Comparison of ENCODE assay signal across 9 cellular contexts in the genomic region with DNA sequence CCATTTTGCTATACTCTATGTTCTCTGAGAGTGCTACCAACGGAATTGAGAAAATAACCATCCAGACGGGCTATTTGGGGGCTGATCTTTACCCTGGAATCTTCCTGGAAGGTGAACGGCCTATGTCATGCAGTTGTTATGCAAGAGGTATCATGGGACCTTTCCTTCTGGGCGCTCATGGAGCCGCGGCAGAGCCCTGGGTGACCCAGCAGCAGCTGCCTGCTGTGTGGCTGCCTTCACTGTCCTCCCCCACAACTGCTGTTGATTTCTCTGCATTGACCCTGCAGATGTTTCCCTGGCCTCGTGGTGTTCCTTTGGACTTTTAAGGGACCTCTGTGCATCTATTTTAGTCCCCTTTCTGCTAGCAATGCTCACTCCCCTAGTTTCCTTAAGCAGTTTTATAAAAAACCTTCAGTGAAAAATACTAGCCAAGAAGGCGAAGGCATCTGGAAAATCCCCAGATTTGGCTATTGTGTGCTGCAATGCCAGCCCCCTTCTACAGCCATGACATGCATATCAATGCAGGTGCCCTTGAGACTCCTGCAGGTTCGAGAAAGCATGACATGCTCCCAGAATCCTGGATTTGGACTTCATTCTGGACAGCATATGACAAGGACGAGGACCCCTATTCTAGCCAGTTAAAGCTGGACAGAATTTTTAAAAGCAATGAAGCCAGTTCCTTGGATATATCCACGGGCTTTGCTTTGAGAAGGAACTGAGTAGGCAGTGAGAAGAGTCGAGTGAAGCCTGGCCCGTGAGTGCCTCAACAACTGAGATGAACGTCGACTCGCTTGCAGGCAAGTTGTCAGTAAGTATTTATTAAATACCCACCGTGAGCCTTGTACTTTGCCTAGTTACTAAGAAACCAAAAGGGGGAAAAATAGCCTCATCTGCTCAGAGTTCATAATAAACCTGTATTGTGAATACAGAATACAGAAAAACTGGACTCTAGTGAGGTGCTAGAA. TPM values are rescaled to one million over a fixed set of nuclear protein-coding genes. Genes with fewer than 3 reads are reported as not detected.
A peak's percentile ranks its signal among the peaks of the same experiment; 100 is the strongest.
DNase-seq lines count a peak whose midpoint lies in the region; ATAC-seq and TF ChIP-seq lines count a peak whose summit lies in the region.
"Had no signal": no experiment of that assay in that cellular context is flagged by ENCODE, and none has a peak within 500 bp of the region (broad histone marks: within the 10 kb centered on the region; RNA-seq: fewer than 3 reads in every experiment).

Gene SLC25A18 (plus strand): TSS at position 593 of the 965 bp plus-strand sequence. CDS start 16,447 bp downstream, outside the sequence.

- H3K9me3 Mint-ChIP-seq in activated CD8-positive, alpha-beta T cell treated with anti-CD3 and anti-CD28 coated beads for 36 hours, result no peaks in the 10 kb centered on the region

- CTCF ChIA-PET in activated CD8-positive, alpha-beta T cell treated with anti-CD3 and anti-CD28 coated beads for 36 hours (lab: Charles Lee), result interaction anchor here (0.6 kb wide), 1 partner anchor 54 kb away, joined by 3 read pairs; no protein-coding TSS in a partner anchor

- H3K27ac ChIP-seq in Peyer's patch (peak within 1 kb of the TSS; percentile 5 to 78 (median 62)), osteoblast (ENCODE audit: low read depth, low read length) (no peak within 1 kb of the TSS)

- POLR2A ChIA-PET in activated CD8-positive, alpha-beta T cell treated with anti-CD3 and anti-CD28 coated beads for 36 hours (lab: Charles Lee), result no interaction called here

- H4K20me1 ChIP-seq in osteoblast (ENCODE audit: insufficient read depth, low read length), result no peaks in the 10 kb centered on the region

- H3K4me3 Mint-ChIP-seq in activated CD8-positive, alpha-beta T cell treated with anti-CD3 and anti-CD28 coated beads for 36 hours, result no peak within 1 kb of the TSS

- no peak within 1 kb of the TSS for H3K27ac Mint-ChIP-seq in activated CD8-positive, alpha-beta T cell treated with anti-CD3 and anti-CD28 coated beads for 36 hours

- peak within 1 kb of the TSS; percentile 17 for H2AFZ ChIP-seq in osteoblast (ENCODE audit: low read length)

- peaks cover 0 to 7% (median 0%) of the 10 kb centered on the region in 4 donors for H3K4me1 ChIP-seq in Peyer's patch
- peaks cover 8% of the 10 kb centered on the region for H3K4me1 ChIP-seq in osteoblast (ENCODE audit: insufficient read depth, low read length)

- no peak for ATAC-seq in GM21381 (IDR thresholded peaks at IDR 0.05; ENCODE audit: unreplicated experiment)
- no peak for ATAC-seq in activated CD8-positive, alpha-beta T cell treated with anti-CD3 and anti-CD28 coated beads for 36 hours

- H3K4me1 Mint-ChIP-seq in activated CD8-positive, alpha-beta T cell treated with anti-CD3 and anti-CD28 coated beads for 36 hours (ENCODE audit: low read depth), result no peaks in the 10 kb centered on the region

- no peaks in the 10 kb centered on the region for H3K36me3 Mint-ChIP-seq in activated CD8-positive, alpha-beta T cell treated with anti-CD3 and anti-CD28 coated beads for 36 hours (ENCODE audit: low read depth)

- H3K27me3 ChIP-seq in Peyer's patch, result no peaks in the 10 kb centered on the region
- H3K27me3 ChIP-seq in osteoblast (ENCODE audit: insufficient read depth, low read length), result no peaks in the 10 kb centered on the region

- peaks cover 2% of the 10 kb centered on the region for H3K27me3 Mint-ChIP-seq in activated CD8-positive, alpha-beta T cell treated with anti-CD3 and anti-CD28 coated beads for 36 hours

- H3K79me2 ChIP-seq in osteoblast (ENCODE audit: insufficient read depth, low read length), result no peaks in the 10 kb centered on the region

- TF ChIP-seq CTCF in Peyer's patch (IDR thresholded peaks at IDR 0.05), result no peak
- TF ChIP-seq CTCF in osteoblast (IDR thresholded peaks at IDR 0.05; ENCODE audit: extremely low read depth, low read depth, low read length), result no peak
- no peak for TF ChIP-seq CTCF in activated CD8-positive, alpha-beta T cell treated with anti-CD3 and anti-CD28 coated beads for 36 hours (IDR thresholded peaks at IDR 0.05)

- H3K36me3 ChIP-seq in Peyer's patch (no peaks in the 10 kb centered on the region), osteoblast (ENCODE audit: insufficient read depth, low read length) (no peaks in the 10 kb centered on the region)

- H3K4me3 ChIP-seq in Peyer's patch, result peak within 1 kb of the TSS in 1 of 4 donors; percentile 8
- peak within 1 kb of the TSS; percentile 14 for H3K4me3 ChIP-seq in osteoblast (ENCODE audit: insufficient read depth, low read length)

- no peaks in the 10 kb centered on the region for H3K9me3 ChIP-seq in Peyer's patch
- no peaks in the 10 kb centered on the region for H3K9me3 ChIP-seq in osteoblast (ENCODE audit: low read depth, low read length)

- peak; percentile 77 for DNase-seq in Ammon's horn (ENCODE audit: low spot score)
- peak in 1 of 3 donors; percentile 60 for DNase-seq in Peyer's patch
- DNase-seq in head of caudate nucleus, result peak in 32 of 42 donors; percentile 29 to 86 (median 52)
- DNase-seq in osteoblast (ENCODE audit: insufficient read length, low spot score, missing footprints), result peak; percentile 50
- no peak for DNase-seq in NCI-H2107 (lab: John Stamatoyannopoulos, UW)
- no peak for DNase-seq in NCI-H510A (lab: John Stamatoyannopoulos, UW)
- no peak for DNase-seq in activated CD8-positive, alpha-beta T cell treated with anti-CD3 and anti-CD28 coated beads for 36 hours
- DNase-seq: NCI-H187 treated with DMSO at 0.1 percent for 48 hours had no signal

- TF ChIP-seq POLR2A in Peyer's patch (IDR thresholded peaks at IDR 0.05), result no peak

- intact Hi-C loops in head of caudate nucleus (cut with DNase I), result loop anchor here (2.0 kb wide), 1 partner anchor 76 kb away; the partner anchor contains the start of gene BCL2L13
- intact Hi-C loops in activated CD8-positive, alpha-beta T cell treated with anti-CD3 and anti-CD28 coated beads for 36 hours (cut with micrococcal nuclease), result no loop called here

- H3K4me2 ChIP-seq in osteoblast (ENCODE audit: insufficient read depth, low read length), result peak within 1 kb of the TSS; percentile 65

RNA-seq across cellular contexts. Expression of gene SLC25A18, which starts in this region (rescaled TPM):
- total RNA-seq in Peyer's patch (1 to 10 TPM in 3 of 4 donors, not detected in 1; 1.9 to 8.3 (median 5.5) TPM), osteoblast (not detected in 2 replicates)
- total RNA-seq in activated CD8-positive, alpha-beta T cell treated with anti-CD3 and anti-CD28 coated beads for 36 hours, result not detected

Comparison
In these comparisons a context has a peak if more than half of its experiments do, and no peak if none do; other contexts are left out.
1. Peak in DNase-seq, H3K4me3 ChIP-seq and H3K4me2 ChIP-seq in osteoblast; RNA of the gene not detected or under 1 TPM.
2. DNase-seq: peak in Ammon's horn (single experiment) and head of caudate nucleus (32 of 42); none in NCI-H2107 (single experiment), NCI-H510A (single experiment) and activated CD8-positive, alpha-beta T cell treated with anti-CD3 and anti-CD28 coated beads for 36 hours (single experiment).